34 cellular contexts compared by ENCODE assay signal in genomic region chr20:37611852-37612251, GRCh38.
"Had no signal": no experiment of that assay in that cellular context is flagged by ENCODE, and none has a peak within 500 bp of the region (broad histone marks: within the 10 kb centered on the region; RNA-seq: fewer than 3 reads in every experiment).

No MANE protein-coding gene starts in this region.

- DNase-seq: Karpas-422, Kasumi-1, MG63, MM.1S, MV-4-11, NCI-H1048, NCI-H1092, NCI-H1092 treated with DMSO at 0.1 percent for 48 hours, NCI-H1105, NCI-H1105 treated with DMSO at 0.1 percent for 48 hours, NCI-H1417, NCI-H1417 treated with DMSO at 0.1 percent for 48 hours, NCI-H1436, NCI-H1436 treated with DMSO at 0.1 percent for 48 hours, NCI-H146, NCI-H1694, NCI-H1694 treated with DMSO at 0.1 percent for 48 hours, NCI-H187, NCI-H187 treated with DMSO at 0.1 percent for 48 hours, NCI-H1930, NCI-H2029, NCI-H2029 treated with DMSO at 0.1 percent for 48 hours, NCI-H2081, NCI-H2081 treated with DMSO at 0.1 percent for 48 hours, NCI-H2107, NCI-H2171, NCI-H2171 treated with DMSO at 0.1 percent for 48 hours, NCI-H2227 treated with DMSO at 0.1 percent for 48 hours, NCI-H226, NCI-H345, NCI-H446, NCI-H446 treated with DMSO at 0.1 percent for 48 hours, NCI-H510A, NCI-H510A treated with DMSO at 0.1 percent for 48 hours had no signal

- H3K9me3 ChIP-seq: MG63 had no signal

- H3K4me3 ChIP-seq: MG63 had no signal

- H3K36me3 ChIP-seq: MG63 had no signal
